In the genomic region with DNA sequence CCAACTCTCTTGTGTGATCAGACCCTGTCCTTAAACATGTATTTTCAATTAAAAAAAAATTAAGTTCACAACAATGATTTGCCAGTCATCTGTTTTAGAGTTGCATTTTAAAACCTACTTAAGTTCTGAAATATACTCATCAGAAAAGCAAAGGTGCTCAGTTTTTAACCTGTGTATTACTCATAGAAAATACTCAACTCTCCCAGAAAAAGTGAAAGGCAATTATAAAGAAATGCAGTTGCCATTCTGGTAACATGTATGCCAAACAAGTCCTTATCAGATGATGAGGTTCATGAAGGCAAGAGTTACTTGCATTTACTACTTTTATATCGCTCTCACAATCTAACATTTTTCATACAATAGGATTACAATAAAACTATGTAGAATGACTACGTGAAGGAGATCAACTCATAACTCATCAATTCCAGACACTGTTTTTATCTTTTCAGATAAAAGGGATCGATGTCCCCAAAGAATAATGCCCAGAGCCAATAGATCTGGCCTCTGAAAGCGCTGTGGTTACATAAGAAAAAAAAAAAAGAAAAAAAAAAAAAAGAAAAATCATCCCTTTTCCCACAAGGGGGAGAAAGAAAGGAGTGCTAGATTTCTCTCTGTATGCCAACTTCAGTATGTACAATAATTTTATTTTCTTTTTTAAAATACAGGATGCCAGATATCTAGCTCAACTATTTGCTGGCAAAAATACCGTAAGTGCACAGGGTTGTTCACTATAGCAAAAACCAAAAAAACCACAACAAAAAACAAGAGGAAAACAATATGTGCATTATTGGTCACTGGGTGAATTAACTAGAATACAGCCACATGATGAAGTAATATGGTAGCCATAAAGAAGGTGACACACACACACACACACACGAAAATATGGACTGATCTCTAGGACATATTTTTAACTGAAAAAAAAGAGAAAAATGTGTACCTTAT, we compare ENCODE assay signal across 16 cellular contexts.
A peak's percentile ranks its signal among the peaks of the same experiment; 100 is the strongest.
DNase-seq lines count a peak whose midpoint lies in the region; ATAC-seq, FAIRE-seq and TF ChIP-seq lines count a peak whose summit lies in the region.
"Had no signal": no experiment of that assay in that cellular context is flagged by ENCODE, and none has a peak within 500 bp of the region (broad histone marks: within the 10 kb centered on the region; RNA-seq: fewer than 3 reads in every experiment).

No MANE protein-coding gene starts in this region.

- ATAC-seq in activated T-cell treated with anti-CD3 and anti-CD28 coated beads, Interleukin-2, amount 50 U/mL, for 4 hours, result peak; percentile 21 to 30
- no peak; the same call in 1 of the 2 replicates for ATAC-seq in PC-3

- H3K27ac Mint-ChIP-seq in stimulated activated naive CD8-positive, alpha-beta T cell treated with anti-CD3 and anti-CD28 coated beads, Interleukin-15, Interleukin-2, amounts not matched to agents 100 ng/mL and 50 ng/mL, for 24 hours, result peak overlapping the region; percentile 15
- H3K27ac Mint-ChIP-seq: nephron had no signal

- no peaks in the 10 kb centered on the region for H4K20me1 ChIP-seq in PC-3 (ENCODE audit: low read length)

- POLR2A ChIA-PET in PC-3 (lab: Charles Lee; ENCODE audit: unreplicated experiment), result interaction anchor here (0.6 kb wide), 1 partner anchor 41 kb away, joined by 16 read pairs; no protein-coding TSS in a partner anchor

- DNase-seq in activated T-cell treated with anti-CD3 and anti-CD28 coated beads, Interleukin-2, amount 50 U/mL, for 4 hours, result no peak
- DNase-seq in activated T-cell treated with anti-CD3 and anti-CD28 coated beads for 4 hours, result no peak
- DNase-seq in PC-3, result no peak
- DNase-seq in fibroblast of mammary gland (ENCODE audit: low read depth), result no peak
- no peak for DNase-seq in stimulated activated CD4-positive, alpha-beta T cell treated with anti-CD3 and anti-CD28 coated beads, Interleukin-12 subunit alpha, Interleukin-12 subunit beta, amount 100 ng/mL, for 4 hours
- DNase-seq in HTR-8/SVneo (ENCODE audit: insufficient read length, low spot score), result no peak
- DNase-seq in SHP77 treated with DMSO at 0.1 percent for 48 hours (lab: John Stamatoyannopoulos, UW), result no peak
- DNase-seq: activated effector memory CD4-positive, alpha-beta T cell treated with Interleukin-2 at 50 U/mL for 16 hours; amygdala; MV-4-11; NCI-H2029 had no signal

- H3K27me3 Mint-ChIP-seq in activated T-cell treated with anti-CD3 and anti-CD28 coated beads, Interleukin-2, amount 50 U/mL, for 4 hours (ENCODE audit: low read depth), result no peaks in the 10 kb centered on the region
- no peaks in the 10 kb centered on the region for H3K27me3 Mint-ChIP-seq in stimulated activated naive CD8-positive, alpha-beta T cell treated with anti-CD3 and anti-CD28 coated beads, Interleukin-15, Interleukin-2, amounts not matched to agents 100 ng/mL and 50 ng/mL, for 24 hours
- H3K27me3 Mint-ChIP-seq: CD8-positive, alpha-beta memory T cell had no signal

- peaks cover 22% of the 10 kb centered on the region for H3K36me3 ChIP-seq in PC-3 (ENCODE audit: low read depth, low read length)

- H3K9me2 ChIP-seq in PC-3 (replicated peaks; ENCODE audit: low read length), result no peaks in the 10 kb centered on the region

- FAIRE-seq in HTR-8/SVneo (lab: Jason Lieb, UNC), result no peak
- FAIRE-seq: colon, endothelial cell of umbilical vein had no signal

- no peak overlapping the region for H3K4me2 ChIP-seq in PC-3 (ENCODE audit: low read length)

- H3K27me3 ChIP-seq in PC-3 (ENCODE audit: low read length), result no peaks in the 10 kb centered on the region

- peaks cover 18% of the 10 kb centered on the region for H3K4me1 Mint-ChIP-seq in activated T-cell treated with anti-CD3 and anti-CD28 coated beads, Interleukin-2, amount 50 U/mL, for 4 hours (ENCODE audit: low read depth)
- H3K4me1 Mint-ChIP-seq in stimulated activated naive CD8-positive, alpha-beta T cell treated with anti-CD3 and anti-CD28 coated beads, Interleukin-15, Interleukin-2, amounts not matched to agents 100 ng/mL and 50 ng/mL, for 24 hours (ENCODE audit: low read depth), result peaks cover 16% of the 10 kb centered on the region
- H3K4me1 Mint-ChIP-seq: nephron had no signal

- TF ChIP-seq CTCF in PC-3 (conservative IDR thresholded peaks at IDR 0.05; ENCODE audit: low read depth, low read length) (no peak; the same call in 1 of the 2 replicates), fibroblast of mammary gland (conservative IDR thresholded peaks at IDR 0.05; ENCODE audit: control insufficient read depth, insufficient read depth, low read depth, low read length) (peak; percentile 20)

- H3K79me2 ChIP-seq in PC-3 (ENCODE audit: low read length), result peaks cover 8% of the 10 kb centered on the region

- intact Hi-C loops in PC-3 (cut with micrococcal nuclease), result loop anchor here (1.0 kb wide), 1 partner anchor 264 kb away; no protein-coding TSS in a partner anchor

- H3K4me3 Mint-ChIP-seq in activated T-cell treated with anti-CD3 and anti-CD28 coated beads, Interleukin-2, amount 50 U/mL, for 4 hours, result no peak overlapping the region
- no peak overlapping the region for H3K4me3 Mint-ChIP-seq in stimulated activated naive CD8-positive, alpha-beta T cell treated with anti-CD3 and anti-CD28 coated beads, Interleukin-15, Interleukin-2, amounts not matched to agents 100 ng/mL and 50 ng/mL, for 24 hours
- H3K4me3 Mint-ChIP-seq: nephron had no signal

- no peaks in the 10 kb centered on the region for H3K9me3 Mint-ChIP-seq in activated T-cell treated with anti-CD3 and anti-CD28 coated beads, Interleukin-2, amount 50 U/mL, for 4 hours
- no peaks in the 10 kb centered on the region for H3K9me3 Mint-ChIP-seq in stimulated activated naive CD8-positive, alpha-beta T cell treated with anti-CD3 and anti-CD28 coated beads, Interleukin-15, Interleukin-2, amounts not matched to agents 100 ng/mL and 50 ng/mL, for 24 hours
- H3K9me3 Mint-ChIP-seq: CD8-positive, alpha-beta memory T cell had no signal

- peaks cover under 1% of the 10 kb centered on the region; the same call in 1 of the 2 replicates for H3K4me1 ChIP-seq in PC-3 (ENCODE audit: insufficient read depth, low read length)

- H3K4me3 ChIP-seq in PC-3 (ENCODE audit: low read length) (no peak overlapping the region), fibroblast of mammary gland (ENCODE audit: control insufficient read depth, low read depth, low read length) (no peak overlapping the region)

- no peaks in the 10 kb centered on the region for H3F3A ChIP-seq in PC-3 (ENCODE audit: low read length, unreplicated experiment)

- H3K9ac ChIP-seq in PC-3 (ENCODE audit: low read length), result no peak overlapping the region

- peaks cover 14% of the 10 kb centered on the region for H3K36me3 Mint-ChIP-seq in activated T-cell treated with anti-CD3 and anti-CD28 coated beads, Interleukin-2, amount 50 U/mL, for 4 hours (ENCODE audit: insufficient read depth)
- H3K36me3 Mint-ChIP-seq in stimulated activated naive CD8-positive, alpha-beta T cell treated with anti-CD3 and anti-CD28 coated beads, Interleukin-15, Interleukin-2, amounts not matched to agents 100 ng/mL and 50 ng/mL, for 24 hours (ENCODE audit: low read depth), result peaks cover 35% of the 10 kb centered on the region

- H3K27ac ChIP-seq in PC-3 (ENCODE audit: low read length), result no peak overlapping the region

- CTCF ChIA-PET in PC-3 (lab: Charles Lee), result interaction anchor here (0.7 kb wide), 1 partner anchor 70 kb away, joined by 12 read pairs; no protein-coding TSS in a partner anchor

- BruUV-seq in PC-3 (replicated peaks; lab: Mats Ljungman, UMichigan), result TSS peak; percentile 6

- H3K9me3 ChIP-seq in PC-3 (ENCODE audit: low read length), result no peaks in the 10 kb centered on the region

- no peak overlapping the region for H2AFZ ChIP-seq in PC-3 (ENCODE audit: low read length)
